Comparison of ENCODE assay signal across 9 cellular contexts in genomic region chr7:69596723-69597277, GRCh38. TPM values are rescaled to one million over a fixed set of nuclear protein-coding genes. Genes with fewer than 3 reads are reported as not detected.
DNase-seq lines count a peak whose midpoint lies in the region; ATAC-seq and TF ChIP-seq lines count a peak whose summit lies in the region.
"Had no signal": no experiment of that assay in that cellular context is flagged by ENCODE, and none has a peak within 500 bp of the region (broad histone marks: within the 10 kb centered on the region; RNA-seq: fewer than 3 reads in every experiment).

No MANE protein-coding gene starts in this region.

- TF ChIP-seq CTCF in natural killer cell (IDR thresholded peaks at IDR 0.05): no peak

- H3K36me3 Mint-ChIP-seq in natural killer cell: no peaks in the 10 kb centered on the region

- H3K4me3 ChIP-seq in ACC112 (ENCODE audit: low read depth, low read length): peak overlapping the region; percentile 95

- peak overlapping the region; percentile 75 for H2AFZ ChIP-seq in ACC112 (ENCODE audit: low read length, unreplicated experiment)

- peaks cover 5 to 14% of the 10 kb centered on the region in 2 donors for H3K4me1 Mint-ChIP-seq in natural killer cell

- no peaks in the 10 kb centered on the region for H3K9me3 Mint-ChIP-seq in natural killer cell

- H3K27me3 ChIP-seq in ACC112 (ENCODE audit: insufficient read depth, low read length): peaks cover 49% of the 10 kb centered on the region

- no peaks in the 10 kb centered on the region for H3K36me3 ChIP-seq in ACC112 (ENCODE audit: insufficient read depth, low read length)

- peaks cover 3% of the 10 kb centered on the region for H3K4me1 ChIP-seq in ACC112 (ENCODE audit: control insufficient read depth, insufficient read depth, low read length, unreplicated experiment)

- peak overlapping the region; percentile 89 for H3K4me3 Mint-ChIP-seq in natural killer cell

- peak overlapping the region in 1 of 2 donors; percentile 72 for H3K27ac Mint-ChIP-seq in natural killer cell

- H3K27me3 Mint-ChIP-seq in natural killer cell (ENCODE audit: low read depth in 2 of 2): peaks cover 0 to 3% of the 10 kb centered on the region in 2 donors

- intact Hi-C loops in natural killer cell (cut with micrococcal nuclease): loop anchor here (5.0 to 10.0 kb wide), 2 partner anchors 81 to 228 kb away; no protein-coding TSS in a partner anchor

- DNase-seq in HEK293T (ENCODE audit: extremely low spot score) (no peak), cerebellar cortex (ENCODE audit: low spot score) (peak; percentile 50), natural killer cell (no peak), medulla oblongata (ENCODE audit: extremely low spot score) (no peak), occipital lobe (lab: John Stamatoyannopoulos, UW) (no peak), DMS 273 treated with DMSO at 0.1 percent for 48 hours (lab: John Stamatoyannopoulos, UW) (no peak), NCI-H1930 (lab: John Stamatoyannopoulos, UW) (no peak)
- DNase-seq: mammary epithelial cell had no signal

- POLR2A ChIA-PET in HEK293T (lab: Yijun Ruan, JAX): interaction anchor here (0.7 kb wide), 1 partner anchor 67 kb away, joined by 3 read pairs; no protein-coding TSS in a partner anchor

- CTCF ChIA-PET in HEK293T (lab: Yijun Ruan, JAX): interaction anchor here (0.6 kb wide), 1 partner anchor 58 kb away, joined by 4 read pairs; no protein-coding TSS in a partner anchor

- no peak for ATAC-seq in natural killer cell

- peaks cover 3% of the 10 kb centered on the region for H3K79me2 ChIP-seq in ACC112 (ENCODE audit: control insufficient read depth, insufficient read depth, low read length, unreplicated experiment)

- no peak overlapping the region for H3K27ac ChIP-seq in ACC112 (ENCODE audit: low read depth, low read length)

TF ChIP-seq in HEK293T, 16 proteins besides CTCF, POLR2A, EP300 and RAD21:
- TF ChIP-seq PKNOX1 (IDR thresholded peaks at IDR 0.05) (peak; percentile 85), FOXK2 (IDR thresholded peaks at IDR 0.05) (no peak)

RNA-seq across cellular contexts. Expression of gene AUTS2, which starts 1.5 kb away (rescaled TPM):
- total RNA-seq in natural killer cell (100 to 1,000 TPM; 147 to 197 (median 155) TPM), occipital lobe (95.3 TPM)
